Comparison of ENCODE assay signal across 13 cellular contexts in genomic region chr3:147305533-147306241, GRCh38.
"Had no signal": no experiment of that assay in that cellular context is flagged by ENCODE, and none has a peak within 500 bp of the region (broad histone marks: within the 10 kb centered on the region; RNA-seq: fewer than 3 reads in every experiment).

No MANE protein-coding gene starts in this region.

- DNase-seq: activated CD4-positive, alpha-beta T cell treated with anti-CD3 and anti-CD28 coated beads for 4 hours; activated CD8-positive, alpha-beta T cell treated with anti-CD3 and anti-CD28 coated beads, Interleukin-2, amount 10 ng/mL, durations not matched to agents 7 days and 5 days; activated naive CD4-positive, alpha-beta T cell treated with anti-CD3 and anti-CD28 coated beads for 36 hours; central memory CD4-positive, alpha-beta T cell; cortex of kidney; effector CD8-positive, alpha-beta T cell; left colon; sigmoid colon; stimulated activated CD4-positive, alpha-beta T cell treated with anti-CD3 and anti-CD28 coated beads, Interleukin-4, amount 100 ng/mL, for 1 hour; stimulated activated CD8-positive, alpha-beta memory T cell treated with anti-CD3 and anti-CD28 coated beads, Interleukin-4, amount 100 ng/mL, for 48 hours; stimulated activated naive CD8-positive, alpha-beta T cell treated with anti-CD3 and anti-CD28 coated beads, Interleukin-15, amount 100 ng/mL, for 72 hours; T-helper 1 cell; testis had no signal

- H3K4me1 ChIP-seq: sigmoid colon, testis had no signal

- H3K27me3 ChIP-seq: sigmoid colon, testis had no signal

- H3K36me3 ChIP-seq: sigmoid colon had no signal

- H3K27ac ChIP-seq: sigmoid colon, testis had no signal

- H3K4me3 ChIP-seq: sigmoid colon, testis had no signal

- H3K9me3 ChIP-seq: sigmoid colon, testis had no signal

- ATAC-seq: activated CD8-positive, alpha-beta T cell treated with anti-CD3 and anti-CD28 coated beads, Interleukin-2, amount 10 ng/mL, durations not matched to agents 7 days and 5 days; left colon; stimulated activated naive CD8-positive, alpha-beta T cell treated with anti-CD3 and anti-CD28 coated beads, Interleukin-15, amount 100 ng/mL, for 72 hours had no signal
